In the genomic region with DNA sequence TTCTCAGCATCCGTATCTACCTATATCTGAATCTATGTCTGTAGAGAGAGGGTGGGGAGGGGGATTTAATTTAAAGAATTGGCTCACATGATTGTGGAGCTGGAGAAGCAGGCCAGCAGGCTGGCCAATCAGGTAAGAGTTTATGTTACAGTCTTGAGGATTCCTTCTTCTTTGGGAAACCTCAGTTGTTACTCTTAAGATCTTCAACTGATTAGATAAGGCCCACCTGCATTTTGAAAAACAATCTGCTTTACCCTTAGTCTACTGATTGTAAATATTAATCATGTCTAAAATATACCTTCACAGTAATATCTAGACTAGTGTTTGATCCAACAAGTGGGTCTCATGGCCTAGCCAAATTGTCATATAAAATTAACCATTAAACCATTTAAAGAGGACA, we compare ENCODE assay signal across 29 cellular contexts.
"Had no signal": no experiment of that assay in that cellular context is flagged by ENCODE, and none has a peak within 500 bp of the region (broad histone marks: within the 10 kb centered on the region; RNA-seq: fewer than 3 reads in every experiment).

No MANE protein-coding gene starts in this region.

- H3K4me3 Mint-ChIP-seq: stimulated activated effector memory CD8-positive, alpha-beta T cell treated with anti-CD3 and anti-CD28 coated beads, Interleukin-12 subunit alpha, Interleukin-12 subunit beta, amount 100 ng/mL, for 72 hours; stimulated activated memory B cell treated with anti-CD40 and anti-IgM and Interleukin-4, amounts not matched to agents 10 μg/mL and 1 μg/mL and 100 μg/mL, for 72 hours; stimulated activated naive B cell treated with anti-CD40 and anti-IgM and Interleukin-4, amounts not matched to agents 10 μg/mL and 1 μg/mL and 100 μg/mL, for 72 hours; stimulated activated naive CD8-positive, alpha-beta T cell treated with anti-CD3 and anti-CD28 coated beads, Interleukin-15, amount 100 ng/mL, for 72 hours; stimulated activated naive CD8-positive, alpha-beta T cell treated with anti-CD3 and anti-CD28 coated beads, Interleukin-15, Interleukin-2, amounts not matched to agents 100 ng/mL and 50 ng/mL, for 24 hours; type B pancreatic cell had no signal

- H3K4me3 ChIP-seq: stomach, suprapubic skin, testis, thoracic aorta, thyroid gland, tibial artery, tibial nerve, transverse colon, upper lobe of left lung, upper lobe of right lung, uterus, vagina had no signal

- H3K27ac ChIP-seq: stomach, suprapubic skin, testis, thoracic aorta, thyroid gland, tibial artery, tibial nerve, transverse colon, upper lobe of left lung, upper lobe of right lung, uterus, vagina had no signal

- H3K36me3 ChIP-seq: stomach, suprapubic skin, thoracic aorta, thyroid gland, tibial artery, tibial nerve, transverse colon, upper lobe of left lung, upper lobe of right lung, uterus, vagina had no signal

- ATAC-seq: stimulated activated effector memory CD8-positive, alpha-beta T cell treated with anti-CD3 and anti-CD28 coated beads, Interleukin-12 subunit alpha, Interleukin-12 subunit beta, amount 100 ng/mL, for 72 hours; stimulated activated memory B cell treated with anti-CD40 and anti-IgM and Interleukin-4, amounts not matched to agents 10 μg/mL and 1 μg/mL and 100 μg/mL, for 72 hours; stimulated activated naive B cell treated with anti-CD40 and anti-IgM and Interleukin-4, amounts not matched to agents 10 μg/mL and 1 μg/mL and 100 μg/mL, for 72 hours; stimulated activated naive CD8-positive, alpha-beta T cell treated with anti-CD3 and anti-CD28 coated beads, Interleukin-15, amount 100 ng/mL, for 72 hours; stimulated activated naive CD8-positive, alpha-beta T cell treated with anti-CD3 and anti-CD28 coated beads, Interleukin-15, Interleukin-2, amounts not matched to agents 100 U/mL and 50 U/mL, for 24 hours; upper lobe of right lung had no signal

- H3K4me1 Mint-ChIP-seq: stimulated activated effector memory CD8-positive, alpha-beta T cell treated with anti-CD3 and anti-CD28 coated beads, Interleukin-12 subunit alpha, Interleukin-12 subunit beta, amount 100 ng/mL, for 72 hours; stimulated activated memory B cell treated with anti-CD40 and anti-IgM and Interleukin-4, amounts not matched to agents 10 μg/mL and 1 μg/mL and 100 μg/mL, for 72 hours; stimulated activated naive CD8-positive, alpha-beta T cell treated with anti-CD3 and anti-CD28 coated beads, Interleukin-15, amount 100 ng/mL, for 72 hours had no signal

- H3K4me1 ChIP-seq: stomach, suprapubic skin, testis, thyroid gland, tibial nerve, transverse colon, upper lobe of left lung, upper lobe of right lung, uterus, vagina had no signal

- H3K27ac Mint-ChIP-seq: stimulated activated effector memory CD8-positive, alpha-beta T cell treated with anti-CD3 and anti-CD28 coated beads, Interleukin-12 subunit alpha, Interleukin-12 subunit beta, amount 100 ng/mL, for 72 hours; stimulated activated memory B cell treated with anti-CD40 and anti-IgM and Interleukin-4, amounts not matched to agents 10 μg/mL and 1 μg/mL and 100 μg/mL, for 72 hours; stimulated activated naive B cell treated with anti-CD40 and anti-IgM and Interleukin-4, amounts not matched to agents 10 μg/mL and 1 μg/mL and 100 μg/mL, for 72 hours; stimulated activated naive CD8-positive, alpha-beta T cell treated with anti-CD3 and anti-CD28 coated beads, Interleukin-15, amount 100 ng/mL, for 72 hours; stimulated activated naive CD8-positive, alpha-beta T cell treated with anti-CD3 and anti-CD28 coated beads, Interleukin-15, Interleukin-2, amounts not matched to agents 100 ng/mL and 50 ng/mL, for 24 hours; type B pancreatic cell had no signal

- H3K36me3 Mint-ChIP-seq: stimulated activated effector memory CD8-positive, alpha-beta T cell treated with anti-CD3 and anti-CD28 coated beads, Interleukin-12 subunit alpha, Interleukin-12 subunit beta, amount 100 ng/mL, for 72 hours; stimulated activated memory B cell treated with anti-CD40 and anti-IgM and Interleukin-4, amounts not matched to agents 10 μg/mL and 1 μg/mL and 100 μg/mL, for 72 hours; stimulated activated naive B cell treated with anti-CD40 and anti-IgM and Interleukin-4, amounts not matched to agents 10 μg/mL and 1 μg/mL and 100 μg/mL, for 72 hours had no signal

- DNase-seq: stimulated activated CD4-positive, alpha-beta T cell treated with anti-CD3 and anti-CD28 coated beads, Interleukin-2, amount 100 ng/mL, for 48 hours; stimulated activated CD4-positive, alpha-beta T cell treated with anti-CD3 and anti-CD28 coated beads, Interleukin-4, amount 100 ng/mL, for 1 hour; stimulated activated CD4-positive, alpha-beta T cell treated with anti-CD3 and anti-CD28 coated beads, Interleukin-4, amount 100 ng/mL, for 24 hours; stimulated activated CD4-positive, alpha-beta T cell treated with anti-CD3 and anti-CD28 coated beads, Interleukin-4, amount 100 ng/mL, for 4 hours; stimulated activated CD8-positive, alpha-beta memory T cell treated with anti-CD3 and anti-CD28 coated beads, Interleukin-4, amount 100 ng/mL, for 48 hours; stimulated activated naive B cell treated with anti-CD40 and anti-IgM and Interleukin-4, amounts not matched to agents 10 μg/mL and 1 μg/mL and 100 μg/mL, for 72 hours; stimulated activated naive CD4-positive, alpha-beta T cell; stimulated activated naive CD4-positive, alpha-beta T cell treated with Interleukin-2 at 50 U/mL for 16 hours; stimulated activated naive CD8-positive, alpha-beta T cell treated with anti-CD3 and anti-CD28 coated beads, Interleukin-15, amount 100 ng/mL, for 72 hours; stimulated activated naive CD8-positive, alpha-beta T cell treated with anti-CD3 and anti-CD28 coated beads, Interleukin-15, Interleukin-2, amounts not matched to agents 100 U/mL and 50 U/mL, for 24 hours; stomach; substantia nigra; testis; thyroid gland; tibial artery; transverse colon; trophoblast cell; upper lobe of left lung; upper lobe of right lung; uterus had no signal

- H3K9me3 Mint-ChIP-seq: stimulated activated naive CD8-positive, alpha-beta T cell treated with anti-CD3 and anti-CD28 coated beads, Interleukin-15, Interleukin-2, amounts not matched to agents 100 ng/mL and 50 ng/mL, for 24 hours; type B pancreatic cell had no signal

- H3K9me3 ChIP-seq: suprapubic skin, testis, thoracic aorta, thyroid gland, tibial artery, tibial nerve, transverse colon, upper lobe of left lung, upper lobe of right lung, uterus, vagina had no signal

- FAIRE-seq: urothelium cell line had no signal

- H3K27me3 ChIP-seq: stomach, suprapubic skin, testis, thyroid gland, tibial artery, tibial nerve, transverse colon, upper lobe of left lung, upper lobe of right lung, uterus, vagina had no signal

- H3K27me3 Mint-ChIP-seq: stimulated activated memory B cell treated with anti-CD40 and anti-IgM and Interleukin-4, amounts not matched to agents 10 μg/mL and 1 μg/mL and 100 μg/mL, for 72 hours; stimulated activated naive B cell treated with anti-CD40 and anti-IgM and Interleukin-4, amounts not matched to agents 10 μg/mL and 1 μg/mL and 100 μg/mL, for 72 hours; stimulated activated naive CD8-positive, alpha-beta T cell treated with anti-CD3 and anti-CD28 coated beads, Interleukin-15, amount 100 ng/mL, for 72 hours; stimulated activated naive CD8-positive, alpha-beta T cell treated with anti-CD3 and anti-CD28 coated beads, Interleukin-15, Interleukin-2, amounts not matched to agents 100 ng/mL and 50 ng/mL, for 24 hours; type B pancreatic cell had no signal
